ENCODE assay signal across 21 cellular contexts in genomic region chr18:8894823-8895222, GRCh38.
DNase-seq lines count a peak whose midpoint lies in the region; ATAC-seq, FAIRE-seq and TF ChIP-seq lines count a peak whose summit lies in the region.
"Had no signal": no experiment of that assay in that cellular context is flagged by ENCODE, and none has a peak within 500 bp of the region (broad histone marks: within the 10 kb centered on the region; RNA-seq: fewer than 3 reads in every experiment).

No MANE protein-coding gene starts in this region.

- intact Hi-C loops in GM12878 (cut with micrococcal nuclease; ENCODE audit: unreplicated experiment) (no loop called here), left lung (cut with DNase I) (no loop called here)

- peaks cover 27% of the 10 kb centered on the region for H3K4me1 Mint-ChIP-seq in mesothelial cell of epicardium
- H3K4me1 Mint-ChIP-seq: CD4-positive, alpha-beta memory T cell had no signal

- RAD21 ChIA-PET in GM12878 (lab: Charles Lee; ENCODE audit: unreplicated experiment) = no interaction called here

- POLR2A ChIA-PET in HEK293 (lab: Yijun Ruan, JAX) (no interaction called here), GM12878 (lab: Charles Lee) (no interaction called here)

- TF ChIP-seq CTCF in HEK293 (tag by site-specific recombination; IDR thresholded peaks at IDR 0.05) (no peak), GM12878 (IDR thresholded peaks at IDR 0.05 in 2 of 3, conservative IDR thresholded peaks at IDR 0.05 in 1 of 3; ENCODE audit: control insufficient read depth in 2 of 3, extremely low read depth in 1 of 3, insufficient read depth in 1 of 3, low read depth in 3 of 3, low read length in 3 of 3) (no peak), neural cell (IDR thresholded peaks at IDR 0.05; ENCODE audit: poor library complexity, severe bottlenecking) (no peak), left lung (IDR thresholded peaks at IDR 0.05) (no peak), mesothelial cell of epicardium (IDR thresholded peaks at IDR 0.05; ENCODE audit: unreplicated experiment) (no peak)

- H3K79me2 ChIP-seq in GM23248 (ENCODE audit: insufficient read depth) (no peaks in the 10 kb centered on the region), GM12878 (ENCODE audit: control insufficient read depth, insufficient read depth, low read length) (no peaks in the 10 kb centered on the region), neural cell (replicated peaks; ENCODE audit: insufficient read depth, low read length) (no peaks in the 10 kb centered on the region)

- DNase-seq in GM23248 (no peak), GM12878 (ENCODE audit: low read depth, low spot score) (no peak), kidney tubule cell (ENCODE audit: low spot score) (no peak), left lung (no peak), mesothelial cell of epicardium (ENCODE audit: low spot score in 2 of 2, unreplicated experiment in 2 of 2) (no peak)
- DNase-seq: 8988T; C1 segment of cervical spinal cord; Calu3; CD4-positive, alpha-beta memory T cell; COR-L47; DMS53; DMS79 treated with DMSO at 0.1 percent for 48 hours; GF-D8; H7; HCEC 1CT had no signal

- H3K36me3 ChIP-seq in GM23248 (ENCODE audit: low read depth) (no peaks in the 10 kb centered on the region), HEK293 (ENCODE audit: control insufficient read depth in 2 of 2, insufficient read depth in 1 of 2, low read length in 2 of 2) (no peaks in the 10 kb centered on the region), GM12878 (ENCODE audit: control insufficient read depth in 2 of 2, insufficient read depth in 2 of 2, low read length in 1 of 2) (no peaks in the 10 kb centered on the region), neural cell (ENCODE audit: insufficient read depth, low read length) (no peaks in the 10 kb centered on the region), left lung (no peaks in the 10 kb centered on the region)

- no peak overlapping the region for H3K9ac ChIP-seq in GM23248
- no peak overlapping the region for H3K9ac ChIP-seq in GM12878 (ENCODE audit: control insufficient read depth, insufficient read depth, low read length)
- H3K9ac ChIP-seq in neural cell (ENCODE audit: low read length) = peak overlapping the region; percentile 28

- TF ChIP-seq EP300 in GM12878 (IDR thresholded peaks at IDR 0.05; ENCODE audit: borderline replicate concordance in 1 of 2, control insufficient read depth in 1 of 2, low read depth in 2 of 2, low read length in 2 of 2) = no peak
- no peak for TF ChIP-seq EP300 in neural cell (conservative IDR thresholded peaks at IDR 0.05; ENCODE audit: poor library complexity, severe bottlenecking)

- H3K4me3 ChIP-seq in GM23248 (no peak overlapping the region), HEK293 (ENCODE audit: low read depth, low read length) (no peak overlapping the region), GM12878 (no peak overlapping the region), neural cell (ENCODE audit: low read length) (no peak overlapping the region), left lung (no peak overlapping the region)
- H3K4me3 ChIP-seq: A549 had no signal

- no peaks in the 10 kb centered on the region for H3K36me3 Mint-ChIP-seq in mesothelial cell of epicardium
- H3K36me3 Mint-ChIP-seq: CD4-positive, alpha-beta memory T cell had no signal

- no peaks in the 10 kb centered on the region for H3K27me3 Mint-ChIP-seq in mesothelial cell of epicardium (ENCODE audit: low read depth)

- H3K4me3 Mint-ChIP-seq in mesothelial cell of epicardium = no peak overlapping the region
- H3K4me3 Mint-ChIP-seq: CD4-positive, alpha-beta memory T cell had no signal

- peak overlapping the region; percentile 10 for H3K4me2 ChIP-seq in GM23248 (ENCODE audit: unreplicated experiment)
- H3K4me2 ChIP-seq in GM12878 (ENCODE audit: control insufficient read depth, insufficient read depth) = no peak overlapping the region
- peak overlapping the region; percentile 2 for H3K4me2 ChIP-seq in neural cell (ENCODE audit: low read length)
- H3K4me2 ChIP-seq: A549 had no signal

- H3K9me3 Mint-ChIP-seq in mesothelial cell of epicardium = peaks cover 4% of the 10 kb centered on the region

- H3F3A ChIP-seq in GM23248 (ENCODE audit: insufficient read depth) (peaks cover 26% of the 10 kb centered on the region), neural cell (ENCODE audit: insufficient read depth, low read length, poor library complexity, severe bottlenecking) (peaks cover 3% of the 10 kb centered on the region)

- H3K9me2 ChIP-seq in GM23248 (ENCODE audit: insufficient read depth) (no peaks in the 10 kb centered on the region), neural cell (ENCODE audit: insufficient read depth, low read length) (no peaks in the 10 kb centered on the region)

- no peak for TF ChIP-seq RAD21 in GM12878 (IDR thresholded peaks at IDR 0.05; ENCODE audit: insufficient read depth, low read depth, low read length)
- TF ChIP-seq RAD21 in neural cell (conservative IDR thresholded peaks at IDR 0.05) = no peak

- 80 to 81% methylated on average over 3 of the region's 3 CpGs for WGBS in GM23248 (ENCODE audit: low coverage in 1 of 2, low lambda C conversion rate in 2 of 2, missing lambda C conversion rate in 2 of 2), 2 experiments
- 9% methylated on average over 3 of the region's 3 CpGs for WGBS in GM12878 (ENCODE audit: insufficient coverage, insufficient replicate concordance, low lambda C conversion rate, missing lambda C conversion rate)

- H3K9me3 ChIP-seq in GM23248 (ENCODE audit: low read depth) (no peaks in the 10 kb centered on the region), HEK293 (ENCODE audit: control insufficient read depth, insufficient read depth, low read depth, low read length) (no peaks in the 10 kb centered on the region), GM12878 (replicated peaks; ENCODE audit: control insufficient read depth, insufficient read depth, low read length) (no peaks in the 10 kb centered on the region), neural cell (ENCODE audit: low read length) (no peaks in the 10 kb centered on the region), left lung (peaks cover 0 to 6% of the 10 kb centered on the region in 2 donors)

- no peaks in the 10 kb centered on the region for H4K20me1 ChIP-seq in GM23248 (ENCODE audit: insufficient read depth)
- H4K20me1 ChIP-seq in GM12878 (ENCODE audit: control insufficient read depth, insufficient read depth) = no peaks in the 10 kb centered on the region
- no peaks in the 10 kb centered on the region for H4K20me1 ChIP-seq in neural cell (ENCODE audit: insufficient read depth)

- BruUV-seq in GM12878 (replicated peaks; lab: Mats Ljungman, UMichigan) = no TSS peak

- in situ Hi-C loops in GM23248 (cut with MboI) (no loop called here), GM12878 (cut with MboI) (loop anchor here (5.0 kb wide), 1 partner anchor 38 kb away; no protein-coding TSS in a partner anchor)

- ATAC-seq in GM12878 (no peak), left lung (no peak)
- ATAC-seq: A549 had no signal

- SMC1A ChIA-PET in GM12878 (lab: Charles Lee; ENCODE audit: uncharacterized antibody, unreplicated experiment) = no interaction called here

- H3K4me1 ChIP-seq in GM23248 (ENCODE audit: insufficient read depth) (peaks cover 38% of the 10 kb centered on the region), HEK293 (ENCODE audit: control insufficient read depth, insufficient read depth, low read length) (peaks cover 6% of the 10 kb centered on the region; the same call in 1 of the 2 replicates), GM12878 (ENCODE audit: control insufficient read depth, insufficient read depth, low read length) (no peaks in the 10 kb centered on the region), left lung (no peaks in the 10 kb centered on the region)

- TF ChIP-seq POLR2A in GM12878 (IDR thresholded peaks at IDR 0.05; ENCODE audit: low read depth, low read length) = no peak

- H3K27ac ChIP-seq in GM23248 = no peak overlapping the region
- H3K27ac ChIP-seq in HEK293 (ENCODE audit: extremely low read depth, low read depth, low read length) = no peak overlapping the region
- no peak overlapping the region for H3K27ac ChIP-seq in GM12878 (ENCODE audit: control insufficient read depth, insufficient read depth)
- H3K27ac ChIP-seq in neural cell (ENCODE audit: low read length) = peak overlapping the region; percentile 93
- H3K27ac ChIP-seq in left lung = no peak overlapping the region

- CTCF ChIA-PET in HEK293 (lab: Yijun Ruan, JAX) (no interaction called here), GM12878 (lab: Yijun Ruan, JAX) (no interaction called here)

- H2AFZ ChIP-seq in GM23248 = no peak overlapping the region
- H2AFZ ChIP-seq in GM12878 (ENCODE audit: control insufficient read depth, low read depth, low read length) = no peak overlapping the region
- no peak overlapping the region for H2AFZ ChIP-seq in neural cell (ENCODE audit: low read depth, low read length)

- no peak overlapping the region for H3K27ac Mint-ChIP-seq in mesothelial cell of epicardium
- H3K27ac Mint-ChIP-seq: CD4-positive, alpha-beta memory T cell had no signal

- H3K27me3 ChIP-seq in GM23248 (replicated peaks; ENCODE audit: insufficient read depth) (no peaks in the 10 kb centered on the region), GM12878 (replicated peaks in 1 of 2; ENCODE audit: control insufficient read depth in 2 of 2, insufficient read depth in 2 of 2, low read length in 1 of 2) (no peaks in the 10 kb centered on the region; a peak in 1 of 4 replicates), neural cell (ENCODE audit: insufficient read depth, low read depth, low read length) (no peaks in the 10 kb centered on the region), left lung (no peaks in the 10 kb centered on the region)

- FAIRE-seq in GM12878 (lab: Jason Lieb, UNC) = no peak
- FAIRE-seq: A549, GM12892, GM19239, H1 had no signal

TF ChIP-seq in GM12878, 131 proteins besides CTCF, POLR2A, EP300 and RAD21 (continues in another document):
- no peak for TF ChIP-seq NR2F1 (conservative IDR thresholded peaks at IDR 0.05)

TF ChIP-seq in neural cell, 6 proteins besides CTCF, POLR2A, EP300 and RAD21 (continues in another document):
- TF ChIP-seq MXI1 (conservative IDR thresholded peaks at IDR 0.05; ENCODE audit: poor library complexity, severe bottlenecking) = no peak
